Comparison of ENCODE assay signal across 13 cellular contexts in genomic region chr15:68782589-68783161, GRCh38. TPM values are rescaled to one million over a fixed set of nuclear protein-coding genes. Genes with fewer than 3 reads are reported as not detected.
A peak's percentile ranks its signal among the peaks of the same experiment; 100 is the strongest.
DNase-seq lines count a peak whose midpoint lies in the region; ATAC-seq and TF ChIP-seq lines count a peak whose summit lies in the region.
"Had no signal": no experiment of that assay in that cellular context is flagged by ENCODE, and none has a peak within 500 bp of the region (broad histone marks: within the 10 kb centered on the region; RNA-seq: fewer than 3 reads in every experiment).

No MANE protein-coding gene starts in this region.

- H2AFZ ChIP-seq in smooth muscle cell (ENCODE audit: low read depth): no peak overlapping the region

- no peak overlapping the region for H3K18ac ChIP-seq in mesendoderm (ENCODE audit: low read length)

- intact Hi-C loops in A673 (cut with micrococcal nuclease; ENCODE audit: unreplicated experiment): loop anchor here (2.0 kb wide), 1 partner anchor 92 kb away; no protein-coding TSS in a partner anchor

- no peak overlapping the region for H3K56ac ChIP-seq in mesendoderm (ENCODE audit: low read length)

- CTCF ChIA-PET in A673 (lab: Charles Lee): no interaction called here
- CTCF ChIA-PET in CD8-positive, alpha-beta memory T cell (lab: Charles Lee): interaction anchor here (2.3 to 4.9 kb wide), 3 partner anchors 12 to 93 kb away, joined by 15 to 44 read pairs (median 19); no protein-coding TSS in a partner anchor

- no peaks in the 10 kb centered on the region for H3K27me3 Mint-ChIP-seq in CD8-positive, alpha-beta memory T cell
- no peaks in the 10 kb centered on the region for H3K27me3 Mint-ChIP-seq in activated naive CD8-positive, alpha-beta T cell treated with anti-CD3 and anti-CD28 coated beads, Interleukin-2, amount 10 ng/mL, durations not matched to agents 7 days and 5 days
- no peaks in the 10 kb centered on the region for H3K27me3 Mint-ChIP-seq in naive B cell

- peaks cover 2% of the 10 kb centered on the region for H3F3A ChIP-seq in smooth muscle cell (ENCODE audit: low read depth)

- H3K27ac ChIP-seq in A673 (ENCODE audit: low read depth, low read length, poor library complexity, severe bottlenecking) (peak overlapping the region; percentile 45), smooth muscle cell (ENCODE audit: low read depth) (no peak overlapping the region), mesendoderm (ENCODE audit: low read depth, low read length) (no peak overlapping the region)
- H3K27ac ChIP-seq in CD8-positive, alpha-beta memory T cell (ENCODE audit: low read depth, low read length): no peak overlapping the region
- H3K27ac ChIP-seq: C4-2B had no signal

- peaks cover 15% of the 10 kb centered on the region for H3K79me1 ChIP-seq in mesendoderm (ENCODE audit: low read length)

- H3K79me2 ChIP-seq in smooth muscle cell (ENCODE audit: low read depth) (peaks cover 7% of the 10 kb centered on the region), mesendoderm (ENCODE audit: control insufficient read depth, insufficient read depth, low read length) (peaks cover 4% of the 10 kb centered on the region)

- H4K20me1 ChIP-seq in smooth muscle cell (ENCODE audit: low read depth): peaks cover 60% of the 10 kb centered on the region

- H2AK5ac ChIP-seq in mesendoderm (ENCODE audit: low read length): no peak overlapping the region

- TF ChIP-seq CTCF in A673 (conservative IDR thresholded peaks at IDR 0.05; ENCODE audit: low read depth, low read length): no peak
- no peak for TF ChIP-seq CTCF in smooth muscle cell (IDR thresholded peaks at IDR 0.05; ENCODE audit: borderline replicate concordance, insufficient read depth, poor library complexity, severe bottlenecking)

- DNase-seq in A673 (ENCODE audit: low spot score) (no peak), naive B cell (no peak), smooth muscle cell (lab: John Stamatoyannopoulos, UW; ENCODE audit: unreplicated experiment) (no peak), mesendoderm (no peak), KBM-7 (no peak)
- DNase-seq in CD8-positive, alpha-beta memory T cell: no peak
- no peak for DNase-seq in activated naive CD8-positive, alpha-beta T cell treated with anti-CD3 and anti-CD28 coated beads, Interleukin-2, amount 10 ng/mL, durations not matched to agents 7 days and 5 days
- DNase-seq: activated CD4-positive, CD25-positive, alpha-beta regulatory T cell; gastrocnemius medialis; kidney glomerular epithelial cell; NCI-H526 had no signal

- peak overlapping the region; percentile 49 to 93 (median 75) for H3K27ac Mint-ChIP-seq in CD8-positive, alpha-beta memory T cell
- peak overlapping the region; percentile 87 for H3K27ac Mint-ChIP-seq in activated naive CD8-positive, alpha-beta T cell treated with anti-CD3 and anti-CD28 coated beads, Interleukin-2, amount 10 ng/mL, durations not matched to agents 7 days and 5 days
- H3K27ac Mint-ChIP-seq in naive B cell: peak overlapping the region in 5 of 6 donors; percentile 30 to 95 (median 80)

- H3K9me3 ChIP-seq in A673 (ENCODE audit: low read depth, low read length, poor library complexity, severe bottlenecking): no peaks in the 10 kb centered on the region
- H3K9me3 ChIP-seq in CD8-positive, alpha-beta memory T cell (ENCODE audit: low read length): no peaks in the 10 kb centered on the region
- H3K9me3 ChIP-seq in smooth muscle cell (replicated peaks; ENCODE audit: low read depth): no peaks in the 10 kb centered on the region
- H3K9me3 ChIP-seq: gastrocnemius medialis had no signal

- no peak overlapping the region for H4K5ac ChIP-seq in mesendoderm (ENCODE audit: low read length)

- H3K4me2 ChIP-seq in smooth muscle cell (no peak overlapping the region), mesendoderm (ENCODE audit: low read length) (no peak overlapping the region)

- H3K4me1 ChIP-seq in A673 (ENCODE audit: insufficient read depth, low read length, poor library complexity, severe bottlenecking): peaks cover 10% of the 10 kb centered on the region
- H3K4me1 ChIP-seq in CD8-positive, alpha-beta memory T cell (ENCODE audit: insufficient read depth, low read length): peaks cover 10% of the 10 kb centered on the region
- no peaks in the 10 kb centered on the region for H3K4me1 ChIP-seq in smooth muscle cell (ENCODE audit: low read depth)
- H3K4me1 ChIP-seq in mesendoderm (ENCODE audit: control insufficient read depth, low read depth, low read length): no peaks in the 10 kb centered on the region

- no peak overlapping the region for H3K4me3 ChIP-seq in A673 (ENCODE audit: low read depth, low read length, poor library complexity, severe bottlenecking)
- no peak overlapping the region for H3K4me3 ChIP-seq in CD8-positive, alpha-beta memory T cell (ENCODE audit: low read length)
- no peak overlapping the region for H3K4me3 ChIP-seq in smooth muscle cell
- no peak overlapping the region for H3K4me3 ChIP-seq in mesendoderm (ENCODE audit: low read length)
- H3K4me3 ChIP-seq: gastrocnemius medialis had no signal

- in situ Hi-C loops in KBM-7 (cut with MboI; ENCODE audit: low pct_unique_long_range_greater_than_20kb, low sequenced_read_pairs): loop anchor here (10.0 kb wide), 1 partner anchor 92 kb away; no protein-coding TSS in a partner anchor

- no peak for ATAC-seq in activated naive CD8-positive, alpha-beta T cell treated with anti-CD3 and anti-CD28 coated beads, Interleukin-2, amount 10 ng/mL, durations not matched to agents 7 days and 5 days (ENCODE audit: low read depth)
- ATAC-seq in naive B cell (ENCODE audit: low read depth in 2 of 2): peak; percentile 62 to 63
- ATAC-seq in HG03432 (IDR thresholded peaks at IDR 0.05; ENCODE audit: unreplicated experiment): no peak

- H3K36me3 ChIP-seq in A673 (ENCODE audit: insufficient read depth, low read length, poor library complexity, severe bottlenecking): peaks cover 91% of the 10 kb centered on the region
- H3K36me3 ChIP-seq in CD8-positive, alpha-beta memory T cell (ENCODE audit: insufficient read depth, low read length): peaks cover 38% of the 10 kb centered on the region
- H3K36me3 ChIP-seq in smooth muscle cell (ENCODE audit: low read depth): peaks cover 4% of the 10 kb centered on the region
- peaks cover 10% of the 10 kb centered on the region for H3K36me3 ChIP-seq in mesendoderm (ENCODE audit: control insufficient read depth, insufficient read depth, low read length)

- H4K8ac ChIP-seq in mesendoderm (ENCODE audit: low read depth, low read length): no peak overlapping the region

- no peak overlapping the region for H2BK120ac ChIP-seq in mesendoderm (ENCODE audit: low read depth, low read length)

- no TSS peak for BruUV-seq in A673 (replicated peaks; lab: Mats Ljungman, UMichigan)

- H3K9ac ChIP-seq in smooth muscle cell (ENCODE audit: low read depth) (no peak overlapping the region), mesendoderm (ENCODE audit: low read length) (no peak overlapping the region)

- H2BK5ac ChIP-seq in mesendoderm (ENCODE audit: low read length): no peak overlapping the region

- POLR2A ChIA-PET in A673 (lab: Charles Lee; ENCODE audit: low non-redundant PET): no interaction called here
- POLR2A ChIA-PET in CD8-positive, alpha-beta memory T cell (lab: Charles Lee): no interaction called here
- POLR2A ChIA-PET in activated naive CD8-positive, alpha-beta T cell treated with anti-CD3 and anti-CD28 coated beads, Interleukin-2, amount 10 ng/mL, durations not matched to agents 7 days and 5 days (lab: Charles Lee): interaction anchor here (0.6 to 1.2 kb wide), 3 partner anchors 8 to 94 kb away, joined by 3 read pairs; no protein-coding TSS in a partner anchor

- H3K4ac ChIP-seq in mesendoderm (ENCODE audit: low read depth, low read length): no peak overlapping the region

- no peaks in the 10 kb centered on the region for H3K9me3 Mint-ChIP-seq in CD8-positive, alpha-beta memory T cell
- no peaks in the 10 kb centered on the region for H3K9me3 Mint-ChIP-seq in activated naive CD8-positive, alpha-beta T cell treated with anti-CD3 and anti-CD28 coated beads, Interleukin-2, amount 10 ng/mL, durations not matched to agents 7 days and 5 days
- no peaks in the 10 kb centered on the region for H3K9me3 Mint-ChIP-seq in naive B cell

- H3K23ac ChIP-seq in mesendoderm (ENCODE audit: low read length): no peak overlapping the region

- peaks cover 23 to 29% (median 24%) of the 10 kb centered on the region in 3 donors for H3K4me1 Mint-ChIP-seq in CD8-positive, alpha-beta memory T cell
- peaks cover 34% of the 10 kb centered on the region for H3K4me1 Mint-ChIP-seq in activated naive CD8-positive, alpha-beta T cell treated with anti-CD3 and anti-CD28 coated beads, Interleukin-2, amount 10 ng/mL, durations not matched to agents 7 days and 5 days
- H3K4me1 Mint-ChIP-seq in naive B cell: peaks cover 23 to 41% (median 27%) of the 10 kb centered on the region in 3 donors

- H3K36me3 Mint-ChIP-seq in CD8-positive, alpha-beta memory T cell: peaks cover 0 to 89% (median 11%) of the 10 kb centered on the region in 3 donors
- peaks cover 21% of the 10 kb centered on the region for H3K36me3 Mint-ChIP-seq in activated naive CD8-positive, alpha-beta T cell treated with anti-CD3 and anti-CD28 coated beads, Interleukin-2, amount 10 ng/mL, durations not matched to agents 7 days and 5 days
- H3K36me3 Mint-ChIP-seq in naive B cell: peaks cover 0 to 10% of the 10 kb centered on the region in 2 donors

- peak overlapping the region in 3 of 7 donors; percentile 3 to 54 (median 52) for H3K4me3 Mint-ChIP-seq in CD8-positive, alpha-beta memory T cell
- H3K4me3 Mint-ChIP-seq in activated naive CD8-positive, alpha-beta T cell treated with anti-CD3 and anti-CD28 coated beads, Interleukin-2, amount 10 ng/mL, durations not matched to agents 7 days and 5 days: peak overlapping the region; percentile 7
- peak overlapping the region in 7 of 8 donors; percentile 7 to 85 (median 62) for H3K4me3 Mint-ChIP-seq in naive B cell

- 96% methylated on average over 12 of the region's 12 CpGs for WGBS in smooth muscle cell (ENCODE audit: low lambda C conversion rate)
- no CpG with 5 or more reads among the region's 12 CpGs for WGBS in mesendoderm (ENCODE audit: extremely low coverage, insufficient coverage, low lambda C conversion rate)

- no peaks in the 10 kb centered on the region for H3K27me3 ChIP-seq in A673 (replicated peaks; ENCODE audit: insufficient read depth, low read depth, low read length, poor library complexity)
- H3K27me3 ChIP-seq in CD8-positive, alpha-beta memory T cell (ENCODE audit: insufficient read depth, low read length, poor library complexity, severe bottlenecking): no peaks in the 10 kb centered on the region
- H3K27me3 ChIP-seq in smooth muscle cell (ENCODE audit: low read depth): no peaks in the 10 kb centered on the region
- no peaks in the 10 kb centered on the region for H3K27me3 ChIP-seq in mesendoderm (ENCODE audit: insufficient read depth, low read length, poor library complexity)
- H3K27me3 ChIP-seq: gastrocnemius medialis had no signal

- H2BK15ac ChIP-seq in mesendoderm (replicated peaks; ENCODE audit: low read depth): no peak overlapping the region

RNA-seq across cellular contexts. Expression of gene ANP32A, which starts 38.0 kb away (rescaled TPM):
- total RNA-seq in A673 (2021) (331 and 370 TPM in 2 replicates), smooth muscle cell (63.1 and 71.8 TPM in 2 replicates)
- 100 to 1,000 TPM; 233 to 237 TPM for total RNA-seq in CD8-positive, alpha-beta memory T cell
- 94.6 TPM for polyA plus RNA-seq in CD8-positive, alpha-beta memory T cell
- 100 to 1,000 TPM; 174 to 177 TPM for total RNA-seq in activated naive CD8-positive, alpha-beta T cell treated with anti-CD3 and anti-CD28 coated beads, Interleukin-2, amount 10 ng/mL, durations not matched to agents 7 days and 5 days
- polyA plus RNA-seq in naive B cell (ENCODE audit: low read depth in 6 of 6) (100 to 1,000 TPM; 110 to 149 (median 131) TPM), smooth muscle cell (93.7 and 129 TPM in 2 replicates)
- 442 TPM for polyA plus RNA-seq in mesendoderm (2013, experiment 1 of 2)
- polyA plus RNA-seq in mesendoderm (2013, experiment 2 of 2): 440 TPM

Comparison
In these comparisons a context has a peak if more than half of its experiments do, and no peak if none do; other contexts are left out.
1. ATAC-seq: peak in naive B cell (2 of 2); none in activated naive CD8-positive, alpha-beta T cell treated with anti-CD3 and anti-CD28 coated beads, Interleukin-2, amount 10 ng/mL, durations not matched to agents 7 days and 5 days (single experiment) and HG03432 (single experiment).
2. Peak in every context shown above with its lines, with median percentiles within 50 percentile points of each other: H3K27ac Mint-ChIP-seq.